Comparison of ENCODE assay signal across 1 cellular context in genomic region chr16:642189-643049, GRCh38.
TF ChIP-seq lines count a peak whose summit lies in the region.

No MANE protein-coding gene starts in this region.

TF ChIP-seq in HepG2, 621 proteins besides CTCF, POLR2A, EP300 and RAD21 (continued from another document and continues in another):
- no peak for TF ChIP-seq ZNF704 (CRISPR knock-in tag; IDR thresholded peaks at IDR 0.05; ENCODE audit: borderline replicate concordance)
- TF ChIP-seq PLSCR1 (CRISPR knock-in tag; IDR thresholded peaks at IDR 0.05; ENCODE audit: borderline replicate concordance): no peak
- TF ChIP-seq SP1 (IDR thresholded peaks at IDR 0.05): no peak
- no peak for TF ChIP-seq SP1 (CRISPR knock-in tag; IDR thresholded peaks at IDR 0.05)
- TF ChIP-seq ZEB1 (IDR thresholded peaks at IDR 0.05; ENCODE audit: insufficient replicate concordance, low read depth): no peak
- TF ChIP-seq ZNF557 (CRISPR knock-in tag; IDR thresholded peaks at IDR 0.05): no peak
- no peak for TF ChIP-seq ZNF432 (CRISPR knock-in tag; IDR thresholded peaks at IDR 0.05; ENCODE audit: borderline replicate concordance)
- TF ChIP-seq POGZ (CRISPR knock-in tag; IDR thresholded peaks at IDR 0.05): no peak
- 0 out of 2 replicates have a peak, but pooled peaks have one; percentile 44 for TF ChIP-seq ETV6 (CRISPR knock-in tag; conservative IDR thresholded peaks at IDR 0.05)
- no peak for TF ChIP-seq ZNF225 (CRISPR knock-in tag; IDR thresholded peaks at IDR 0.05)
- peak; percentile 94 for TF ChIP-seq ELF3 (CRISPR knock-in tag; IDR thresholded peaks at IDR 0.05)
- peak; percentile 81 for TF ChIP-seq ARID4A (CRISPR knock-in tag; IDR thresholded peaks at IDR 0.05; ENCODE audit: borderline replicate concordance)
- TF ChIP-seq ZNF329 (CRISPR knock-in tag; IDR thresholded peaks at IDR 0.05; ENCODE audit: low read depth): peak; percentile 87
- 0 out of 2 replicates have a peak, but pooled peaks have one; percentile 5 for TF ChIP-seq POLR2G (IDR thresholded peaks at IDR 0.05; ENCODE audit: low read depth, low read length)
- TF ChIP-seq ZFP90 (CRISPR knock-in tag; IDR thresholded peaks at IDR 0.05; ENCODE audit: borderline replicate concordance): peak; percentile 24; the same call in 1 of the 2 replicates
- no peak for TF ChIP-seq CBX2 (IDR thresholded peaks at IDR 0.05; ENCODE audit: low read depth, low read length)
- no peak for TF ChIP-seq CBX2 (CRISPR knock-in tag; IDR thresholded peaks at IDR 0.05; ENCODE audit: low read depth)
- no peak for TF ChIP-seq PBX2 (CRISPR knock-in tag; IDR thresholded peaks at IDR 0.05)
- no peak for TF ChIP-seq DDIT3 (CRISPR knock-in tag; IDR thresholded peaks at IDR 0.05)
- TF ChIP-seq PLRG1 (conservative IDR thresholded peaks at IDR 0.05): no peak
- no peak for TF ChIP-seq CEBPG (CRISPR knock-in tag; IDR thresholded peaks at IDR 0.05)
- TF ChIP-seq ZNF784 (CRISPR knock-in tag; IDR thresholded peaks at IDR 0.05; ENCODE audit: borderline replicate concordance): peak; percentile 18; the same call in 1 of the 2 replicates
- TF ChIP-seq NRL (CRISPR knock-in tag; IDR thresholded peaks at IDR 0.05; ENCODE audit: borderline replicate concordance): peak; percentile 74
- TF ChIP-seq FOXC1 (CRISPR knock-in tag; IDR thresholded peaks at IDR 0.05; ENCODE audit: borderline replicate concordance): no peak
- TF ChIP-seq TAF1 (CRISPR knock-in tag; IDR thresholded peaks at IDR 0.05): peak; percentile 53; the same call in 1 of the 2 replicates
- TF ChIP-seq ZNF83 (CRISPR knock-in tag; IDR thresholded peaks at IDR 0.05; ENCODE audit: borderline replicate concordance): 0 out of 2 replicates have a peak, but pooled peaks have one; percentile 26
- TF ChIP-seq FOXP4 (CRISPR knock-in tag; IDR thresholded peaks at IDR 0.05): no peak
- TF ChIP-seq AKAP8 (CRISPR knock-in tag; IDR thresholded peaks at IDR 0.05): no peak
- no peak for TF ChIP-seq ZZZ3 (CRISPR knock-in tag; IDR thresholded peaks at IDR 0.05; ENCODE audit: borderline replicate concordance)
- 0 out of 2 replicates have a peak, but pooled peaks have one; percentile 52 for TF ChIP-seq ZNF513 (CRISPR knock-in tag; conservative IDR thresholded peaks at IDR 0.05)
- TF ChIP-seq HNRNPK (IDR thresholded peaks at IDR 0.05; ENCODE audit: low read depth, low read length, poor library complexity, severe bottlenecking): no peak
- peak; percentile 32; the same call in 1 of the 2 replicates for TF ChIP-seq ZNF800 (CRISPR knock-in tag; IDR thresholded peaks at IDR 0.05)
- TF ChIP-seq ZSCAN20 (CRISPR knock-in tag; IDR thresholded peaks at IDR 0.05; ENCODE audit: borderline replicate concordance): 0 out of 2 replicates have a peak, but pooled peaks have one; percentile 69
- TF ChIP-seq TBX2 (CRISPR knock-in tag; IDR thresholded peaks at IDR 0.05; ENCODE audit: borderline replicate concordance): peak; percentile 55
- no peak for TF ChIP-seq ZKSCAN1 (IDR thresholded peaks at IDR 0.05; ENCODE audit: low read length)
- TF ChIP-seq CC2D1A (CRISPR knock-in tag; IDR thresholded peaks at IDR 0.05): no peak
- no peak for TF ChIP-seq ZNF720 (CRISPR knock-in tag; IDR thresholded peaks at IDR 0.05)
- TF ChIP-seq TRIM24 (CRISPR knock-in tag; IDR thresholded peaks at IDR 0.05): no peak
- peak; percentile 68 for TF ChIP-seq PHF20 (CRISPR knock-in tag; IDR thresholded peaks at IDR 0.05)
- TF ChIP-seq DMTF1 (CRISPR knock-in tag; IDR thresholded peaks at IDR 0.05): no peak
- TF ChIP-seq SIX4 (CRISPR knock-in tag; IDR thresholded peaks at IDR 0.05): peak; percentile 41; the same call in 1 of the 2 replicates
- no peak for TF ChIP-seq NR2F2 (IDR thresholded peaks at IDR 0.05; ENCODE audit: borderline replicate concordance, low read depth)
- peak; percentile 72 for TF ChIP-seq BHLHE40 (IDR thresholded peaks at IDR 0.05; ENCODE audit: low read length)
- peak; percentile 55; the same call in 1 of the 2 replicates for TF ChIP-seq ZNF703 (CRISPR knock-in tag; IDR thresholded peaks at IDR 0.05; ENCODE audit: borderline replicate concordance)
- 0 out of 2 replicates have a peak, but pooled peaks have one; percentile 4 for TF ChIP-seq TGIF2 (CRISPR knock-in tag; IDR thresholded peaks at IDR 0.05)
- no peak; the same call in 1 of the 2 replicates for TF ChIP-seq ZBTB33 (CRISPR knock-in tag; IDR thresholded peaks at IDR 0.05)
- no peak for TF ChIP-seq KLF9 (CRISPR knock-in tag; IDR thresholded peaks at IDR 0.05; ENCODE audit: low read depth)
- TF ChIP-seq ZNF564 (CRISPR knock-in tag; IDR thresholded peaks at IDR 0.05): no peak
